Comparison of ENCODE assay signal across 1 cellular context in the genomic region with DNA sequence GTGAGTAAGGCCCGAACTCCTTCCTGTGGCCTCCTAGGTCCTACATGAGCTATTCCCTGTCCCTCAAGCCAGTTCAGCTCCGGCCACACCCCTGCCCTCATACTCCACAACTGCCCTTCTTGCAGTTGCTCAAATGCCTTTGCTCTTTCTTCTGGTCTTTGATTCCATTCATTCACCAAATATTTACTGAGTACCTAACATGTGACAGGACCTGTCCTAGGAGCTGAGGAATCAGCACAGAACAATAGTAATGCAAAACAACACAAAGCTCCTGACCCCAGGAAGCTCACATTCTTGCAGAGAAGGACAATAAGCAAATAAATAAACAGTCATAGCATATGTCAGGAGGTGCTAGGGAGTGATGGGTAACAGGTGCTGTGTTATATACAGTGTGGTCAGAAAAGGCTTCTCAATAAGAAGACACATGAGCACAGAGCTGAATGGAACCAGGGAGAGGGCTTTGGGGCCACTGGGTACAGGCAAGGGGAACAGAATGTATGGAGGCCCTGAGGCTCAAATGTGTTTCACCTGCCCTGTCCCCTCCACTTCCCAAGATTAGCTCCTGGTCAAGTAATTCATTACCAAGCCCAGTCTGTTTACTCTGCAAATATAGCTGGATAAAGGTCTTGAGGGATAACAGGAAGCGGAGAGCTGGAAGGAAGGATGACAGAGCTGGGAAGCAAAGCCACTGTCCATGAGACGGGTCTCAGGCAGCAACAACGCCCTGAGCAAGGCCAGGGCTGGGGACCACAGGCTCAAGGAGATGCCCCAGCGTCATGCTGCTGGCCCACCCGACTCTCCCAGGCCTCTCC.
TF ChIP-seq lines count a peak whose summit lies in the region.

No MANE protein-coding gene starts in this region.

TF ChIP-seq in GM23338, 12 proteins besides CTCF, POLR2A, EP300 and RAD21 (continued from another document):
- TF ChIP-seq ZNF331 (CRISPR knock-in tag; IDR thresholded peaks at IDR 0.05; ENCODE audit: low read depth): no peak
